In the genomic region with DNA sequence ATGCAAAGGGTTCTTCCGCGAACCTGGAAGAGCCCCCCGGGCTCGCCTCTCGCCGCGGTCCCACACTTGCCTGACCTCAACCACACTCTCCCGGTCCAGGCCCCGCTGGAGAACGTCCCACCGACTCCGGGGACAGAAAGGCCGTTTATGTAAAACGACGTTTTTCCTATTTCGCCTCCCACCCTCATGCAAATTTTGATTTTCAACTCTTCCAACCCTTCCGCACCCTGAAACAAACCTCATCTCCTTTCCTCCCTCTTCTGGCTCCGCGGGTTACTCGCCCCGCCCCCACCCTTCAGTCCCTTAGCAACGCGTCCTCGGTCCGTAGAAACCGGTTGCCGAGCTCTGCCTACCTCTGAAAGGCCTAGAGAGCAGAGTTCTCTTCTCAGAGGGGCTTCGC, we compare ENCODE assay signal across 9 cellular contexts. TPM values are rescaled to one million over a fixed set of nuclear protein-coding genes. Genes with fewer than 3 reads are reported as not detected.
DNase-seq lines count a peak whose midpoint lies in the region; ATAC-seq and TF ChIP-seq lines count a peak whose summit lies in the region.
"Had no signal": no experiment of that assay in that cellular context is flagged by ENCODE, and none has a peak within 500 bp of the region (broad histone marks: within the 10 kb centered on the region; RNA-seq: fewer than 3 reads in every experiment).

A gene (minus strand): TSS at position 279 of the 400 bp plus-strand sequence. CDS start 7,730 bp downstream, outside the sequence.

- H3K36me3 Mint-ChIP-seq in immature natural killer cell, result no peaks in the 10 kb centered on the region

- H3K27ac ChIP-seq in body of pancreas, result no peak within 1 kb of the TSS
- no peak within 1 kb of the TSS for H3K27ac ChIP-seq in tibial nerve

- H3K4me3 Mint-ChIP-seq in immature natural killer cell, result peak within 1 kb of the TSS; percentile 60 to 87 (median 62)

- H3K4me1 ChIP-seq in body of pancreas, result peaks cover 19% of the 10 kb centered on the region
- peaks cover 0 to 12% (median 0%) of the 10 kb centered on the region in 4 donors for H3K4me1 ChIP-seq in tibial nerve

- H3K27me3 Mint-ChIP-seq in immature natural killer cell (ENCODE audit: low read depth in 3 of 3), result peaks cover 2 to 9% (median 4%) of the 10 kb centered on the region in 3 donors

- whole genome bisulfite sequencing in body of pancreas, 2 donors, result 30 to 40% methylated on average over 28 of the region's 28 CpGs
- WGBS in tibial nerve, 2 donors, result 7 to 12% methylated on average over 28 of the region's 28 CpGs

- DNase-seq in NCI-H2227 (lab: John Stamatoyannopoulos, UW; ENCODE audit: unreplicated experiment), result peak; percentile 74
- peak in 3 of 4 donors; percentile 21 to 55 (median 32) for DNase-seq in body of pancreas
- peak in 1 of 3 donors; percentile 9 for DNase-seq in immature natural killer cell
- DNase-seq in stimulated activated naive CD4-positive, alpha-beta T cell (lab: John Stamatoyannopoulos, UW), result peak in 4 of 6 experiments; percentile 6 to 45 (median 22)
- DNase-seq in NCI-H1048 (lab: John Stamatoyannopoulos, UW), result no peak
- DNase-seq in ureter (ENCODE audit: low spot score), result no peak
- DNase-seq in MG63, result no peak
- DNase-seq in tibial nerve (ENCODE audit: low spot score in 2 of 2), result no peak
- DNase-seq: NCI-H2029 had no signal

- ATAC-seq in body of pancreas, result no peak

- intact Hi-C loops in body of pancreas (cut with DNase I), result no loop called here

- no peak for TF ChIP-seq EP300 in tibial nerve (IDR thresholded peaks at IDR 0.05)

- no peaks in the 10 kb centered on the region for H3K9me3 ChIP-seq in body of pancreas
- no peaks in the 10 kb centered on the region for H3K9me3 ChIP-seq in MG63
- no peaks in the 10 kb centered on the region for H3K9me3 ChIP-seq in tibial nerve

- H3K27ac Mint-ChIP-seq in immature natural killer cell, result peak within 1 kb of the TSS in 1 of 6 donors; percentile 52

- no peak within 1 kb of the TSS for H3K4me3 ChIP-seq in body of pancreas
- no peak within 1 kb of the TSS for H3K4me3 ChIP-seq in MG63
- H3K4me3 ChIP-seq in tibial nerve, result peak within 1 kb of the TSS in 2 of 4 donors; percentile 16 to 37

- TF ChIP-seq POLR2A in body of pancreas (IDR thresholded peaks at IDR 0.05) (no peak), tibial nerve (IDR thresholded peaks at IDR 0.05) (no peak)

- H3K4me1 Mint-ChIP-seq in immature natural killer cell, result peaks cover 8 to 9% of the 10 kb centered on the region in 2 donors

- H3K36me3 ChIP-seq in body of pancreas (replicated peaks in 1 of 2; ENCODE audit: insufficient read depth in 1 of 2, low read depth in 2 of 2) (no peaks in the 10 kb centered on the region), MG63 (no peaks in the 10 kb centered on the region), tibial nerve (no peaks in the 10 kb centered on the region)

- H3K27me3 ChIP-seq in body of pancreas (no peaks in the 10 kb centered on the region), MG63 (no peaks in the 10 kb centered on the region), tibial nerve (no peaks in the 10 kb centered on the region)

- no peaks in the 10 kb centered on the region for H3K9me3 Mint-ChIP-seq in immature natural killer cell

- TF ChIP-seq CTCF in body of pancreas (IDR thresholded peaks at IDR 0.05) (no peak), tibial nerve (IDR thresholded peaks at IDR 0.05) (no peak)

RNA-seq across cellular contexts. Expression of the gene that starts here (rescaled TPM):
- total RNA-seq in body of pancreas (not detected), ureter (not detected), tibial nerve (not detected)
- polyA plus RNA-seq in immature natural killer cell, result not detected
- total RNA-seq in MG63 (2014; rRNA removed; shearing (Covaris generic); ENCODE audit: low replicate concordance), result not detected in 2 replicates

Comparison
In these comparisons a context has a peak if more than half of its experiments do, and no peak if none do; other contexts are left out.
1. Peak in DNase-seq in body of pancreas; RNA of the gene not detected or under 1 TPM.
2. DNase-seq: peak in NCI-H2227 (single experiment) and stimulated activated naive CD4-positive, alpha-beta T cell (4 of 6); none in NCI-H1048 (single experiment), ureter (single experiment), MG63 (single experiment) and tibial nerve (0 of 2).